8 cellular contexts compared by ENCODE assay signal in genomic region chr7:1569833-1570632, GRCh38. TPM values are rescaled to one million over a fixed set of nuclear protein-coding genes. Genes with fewer than 3 reads are reported as not detected.
A peak's percentile ranks its signal among the peaks of the same experiment; 100 is the strongest.
DNase-seq lines count a peak whose midpoint lies in the region; ATAC-seq lines count a peak whose summit lies in the region.

A gene with protein sequence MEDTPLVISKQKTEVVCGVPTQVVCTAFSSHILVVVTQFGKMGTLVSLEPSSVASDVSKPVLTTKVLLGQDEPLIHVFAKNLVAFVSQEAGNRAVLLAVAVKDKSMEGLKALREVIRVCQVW (minus strand): TSS chr7:1570032. CDS start chr7:1569339, 693 bp downstream.

- ATAC-seq in GM19023 (IDR thresholded peaks at IDR 0.05; ENCODE audit: unreplicated experiment): peak; percentile 89
- ATAC-seq in HG03196 (IDR thresholded peaks at IDR 0.05; ENCODE audit: unreplicated experiment): peak; percentile 89

- DNase-seq in AG20443 (ENCODE audit: low spot score) (peak; percentile 95), NCI-H446 treated with DMSO at 0.1 percent for 48 hours (lab: John Stamatoyannopoulos, UW) (peak; percentile 75), cerebellum (ENCODE audit: low spot score) (peak; percentile 94), kidney tubule cell (ENCODE audit: low spot score) (peak; percentile 89)
- peak; percentile 80 for DNase-seq in activated CD4-positive, alpha-beta T cell treated with anti-CD3 and anti-CD28 coated beads for 1 hour
- DNase-seq in stimulated activated CD4-positive, alpha-beta T cell treated with anti-CD3 and anti-CD28 coated beads, Interleukin-1b, Interleukin-23, amount 100 ng/mL, for 1 hour (ENCODE audit: low read depth in 2 of 2): peak; percentile 63 to 71

RNA-seq across cellular contexts. Expression of the gene that starts here (rescaled TPM):
- total RNA-seq in cerebellum: 10.7 TPM

Comparison
In these comparisons a context has a peak if more than half of its experiments do, and no peak if none do; other contexts are left out.
1. Peak in every context shown above with its lines: DNase-seq and ATAC-seq.